In the genomic region with DNA sequence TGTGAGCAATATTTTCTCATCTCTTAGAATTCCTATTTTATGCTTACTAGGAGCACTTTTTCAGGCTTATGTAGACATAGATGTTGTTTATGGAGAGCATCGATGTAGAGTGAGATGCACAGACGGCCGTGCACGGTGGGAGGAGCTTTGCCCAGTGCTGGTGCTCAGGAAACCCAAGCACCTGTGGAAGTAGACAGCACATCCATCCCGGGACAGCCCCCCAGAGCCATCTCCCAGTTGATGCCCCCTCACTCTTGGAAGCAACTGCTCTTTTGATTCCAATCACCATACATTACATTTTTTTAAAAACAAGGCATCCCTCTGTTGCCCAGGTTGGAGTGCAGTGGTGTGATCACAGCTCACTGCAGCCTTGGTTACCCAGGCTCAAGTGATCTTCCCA, we compare ENCODE assay signal across 28 cellular contexts.
"Had no signal": no experiment of that assay in that cellular context is flagged by ENCODE, and none has a peak within 500 bp of the region (broad histone marks: within the 10 kb centered on the region; RNA-seq: fewer than 3 reads in every experiment).

No MANE protein-coding gene starts in this region.

- H2AFZ ChIP-seq: PC-9 had no signal

- H3K4me3 ChIP-seq: body of pancreas, breast epithelium, PC-9 had no signal

- DNase-seq: activated CD4-positive, alpha-beta T cell treated with anti-CD3 and anti-CD28 coated beads, Interleukin-2, amount 10 ng/mL, durations not matched to agents 24 days and 14 days; activated CD4-positive, alpha-beta T cell treated with anti-CD3 and anti-CD28 coated beads, Interleukin-2, amount 50 U/mL, for 4 hours; activated CD8-positive, alpha-beta T cell treated with anti-CD3 and anti-CD28 coated beads, Interleukin-2, amount 10 ng/mL, durations not matched to agents 7 days and 5 days; activated gamma-delta T cell; activated naive CD4-positive, alpha-beta T cell treated with Interleukin-2 at 50 U/mL for 16 hours; activated naive CD8-positive, alpha-beta T cell treated with anti-CD3 and anti-CD28 coated beads, Interleukin-2, amount 10 ng/mL, durations not matched to agents 7 days and 5 days; activated T-cell treated with anti-CD3 and anti-CD28 coated beads, Interleukin-2, amount 50 U/mL, for 24 hours; NCI-H1105; NCI-H1417 treated with DMSO at 0.1 percent for 48 hours; NCI-H187 treated with DMSO at 0.1 percent for 48 hours; NCI-H2081; NCI-H2171 treated with DMSO at 0.1 percent for 48 hours; NCI-H2227 treated with DMSO at 0.1 percent for 48 hours; NCI-H446; NCI-H510A treated with DMSO at 0.1 percent for 48 hours; NCI-H526 treated with DMSO at 0.1 percent for 48 hours; NCI-H774; PC-9; Right ventricle myocardium superior; SW 1271; T-helper 1 cell; T-helper 2 cell; T1000 had no signal

- H3K27ac ChIP-seq: body of pancreas, breast epithelium, KMS-11, PC-9 had no signal

- H3K9ac ChIP-seq: KMS-11 had no signal

- H3K36me3 ChIP-seq: breast epithelium had no signal

- H3K9me3 ChIP-seq: body of pancreas, breast epithelium had no signal

- H3K4me2 ChIP-seq: KMS-11, PC-9 had no signal

- H3K4me1 ChIP-seq: body of pancreas, breast epithelium had no signal

- H3K27me3 ChIP-seq: body of pancreas, breast epithelium had no signal

- FAIRE-seq: astrocyte, RCC 7860 had no signal

- ATAC-seq: activated CD8-positive, alpha-beta T cell treated with anti-CD3 and anti-CD28 coated beads, Interleukin-2, amount 10 ng/mL, durations not matched to agents 7 days and 5 days; body of pancreas had no signal
